In genomic region chr21:46323710-46324389, GRCh38 we compare ENCODE assay signal across 9 cellular contexts.
DNase-seq lines count a peak whose midpoint lies in the region; ATAC-seq, FAIRE-seq and TF ChIP-seq lines count a peak whose summit lies in the region.
"Had no signal": no experiment of that assay in that cellular context is flagged by ENCODE, and none has a peak within 500 bp of the region (broad histone marks: within the 10 kb centered on the region; RNA-seq: fewer than 3 reads in every experiment).

Gene C21orf58, minus strand, starts transcription at chr21:46323870. Its CDS starts 1,132 bp downstream, at chr21:46322738.
Gene PCNT, plus strand, starts transcription at chr21:46324156. Its CDS starts 73 bp downstream, at chr21:46324229.

- FAIRE-seq in islet of Langerhans (lab: Jason Lieb, UNC) = peak; percentile 55
- FAIRE-seq: colon had no signal

- TF ChIP-seq CTCF in AG10803 (conservative IDR thresholded peaks at IDR 0.05; ENCODE audit: low read length) = no peak

- DNase-seq in AG10803 (ENCODE audit: low read depth) (peak; percentile 97), NCI-H446 (lab: John Stamatoyannopoulos, UW) (peak; percentile 89 to 99)
- peak; percentile 91 to 97 (median 95) for DNase-seq in activated CD4-positive, CD25-positive, alpha-beta regulatory T cell (lab: John Stamatoyannopoulos, UW)
- DNase-seq in central memory CD4-positive, alpha-beta T cell = peak; percentile 98
- peak; percentile 92 to 93 for DNase-seq in stimulated activated CD4-positive, alpha-beta T cell treated with anti-CD3 and anti-CD28 coated beads, Interleukin-12 subunit alpha, Interleukin-12 subunit beta, amount 100 ng/mL, for 24 hours (ENCODE audit: low read depth in 2 of 2)

- ATAC-seq in GM19043 (IDR thresholded peaks at IDR 0.05; ENCODE audit: low read depth, unreplicated experiment) (peak; percentile 76), HG03354 (IDR thresholded peaks at IDR 0.05; ENCODE audit: poor library complexity, severe bottlenecking, unreplicated experiment) (peak; percentile 80)

- H3K4me3 ChIP-seq in AG10803 (ENCODE audit: low read length) = peak within 1 kb of the TSS; percentile 95

Comparison
In these comparisons a context has a peak if more than half of its experiments do, and no peak if none do; other contexts are left out.
1. Peak in every context shown above with its lines: DNase-seq, ATAC-seq and H3K4me3 ChIP-seq.